Comparison of ENCODE assay signal across 8 cellular contexts in the genomic region with DNA sequence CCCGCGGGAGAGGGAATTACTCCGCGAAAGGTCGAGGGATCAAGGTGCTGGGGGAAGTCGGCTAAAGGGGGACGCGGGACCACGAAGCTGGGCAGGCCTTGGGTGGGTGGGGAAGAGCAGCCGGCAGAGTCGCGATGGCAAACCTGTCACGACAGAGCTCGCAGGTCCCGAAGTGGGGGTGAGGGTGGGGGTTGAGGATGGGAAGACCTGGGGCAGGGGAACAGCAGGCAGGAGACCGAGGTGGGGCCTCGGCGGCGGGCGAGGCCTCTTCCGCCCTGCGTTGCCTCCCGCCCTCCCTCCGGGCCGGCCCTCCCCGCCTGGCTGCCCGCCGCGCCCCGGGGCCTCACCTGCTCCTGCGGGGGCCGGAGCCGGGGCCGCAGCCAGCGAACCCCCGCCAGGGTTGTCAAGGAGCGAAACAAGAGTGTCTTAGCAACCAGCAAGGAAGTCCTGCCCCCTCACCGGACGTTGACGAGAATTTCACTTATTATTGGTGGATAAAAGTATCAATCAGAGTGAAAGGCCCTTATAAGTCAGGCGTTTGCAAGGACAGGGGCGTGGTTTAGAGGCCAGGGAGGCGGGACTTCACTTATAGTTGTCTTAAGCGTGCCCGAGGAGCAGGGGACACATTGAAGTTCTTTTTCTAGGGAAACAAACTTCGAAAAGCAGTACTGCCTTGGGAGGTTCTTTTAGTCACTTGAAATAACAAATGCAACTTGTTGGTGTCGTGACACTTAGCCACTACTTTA. TPM values are rescaled to one million over a fixed set of nuclear protein-coding genes. Genes with fewer than 3 reads are reported as not detected.
DNase-seq lines count a peak whose midpoint lies in the region; ATAC-seq and TF ChIP-seq lines count a peak whose summit lies in the region.

A gene with protein sequence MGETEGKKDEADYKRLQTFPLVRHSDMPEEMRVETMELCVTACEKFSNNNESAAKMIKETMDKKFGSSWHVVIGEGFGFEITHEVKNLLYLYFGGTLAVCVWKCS (minus strand): TSS at position 423 of the 746 bp plus-strand sequence. CDS start 11,412 bp downstream, outside the sequence.

- peak within 1 kb of the TSS; percentile 84 to 88 (median 84) for H3K27ac ChIP-seq in upper lobe of left lung

- H3K9me3 Mint-ChIP-seq in T-helper 1 cell treated with Interleukin-12 subunit alpha and Interleukin-12 subunit beta and Interleukin-4 antibody, amounts not matched to agents 30 μg/mL and 1 μg/mL, for 36 hours = peaks cover 2% of the 10 kb centered on the region

- peaks cover 15% of the 10 kb centered on the region for H3K27me3 Mint-ChIP-seq in T-helper 1 cell treated with Interleukin-12 subunit alpha and Interleukin-12 subunit beta and Interleukin-4 antibody, amounts not matched to agents 30 μg/mL and 1 μg/mL, for 36 hours (ENCODE audit: low read depth)

- intact Hi-C loops in left cardiac atrium (cut with DNase I) (no loop called here), posterior cingulate gyrus (cut with DNase I) (no loop called here)

- peak; percentile 97 for DNase-seq in NCI-H1694 (lab: John Stamatoyannopoulos, UW)
- peak in 55 of 56 donors; percentile 22 to 99 (median 86) for DNase-seq in amygdala (lab: John Stamatoyannopoulos, UW)
- DNase-seq in left cardiac atrium = peak; percentile 96
- peak; percentile 79 to 99 (median 90) for DNase-seq in posterior cingulate gyrus
- DNase-seq in upper lobe of left lung = peak; percentile 95 to 96

- peak within 1 kb of the TSS; percentile 70 to 97 (median 89) for H3K4me3 ChIP-seq in upper lobe of left lung

- H3K4me1 ChIP-seq in upper lobe of left lung = peaks cover 7 to 18% (median 11%) of the 10 kb centered on the region in 4 donors

- TF ChIP-seq EP300 in upper lobe of left lung (IDR thresholded peaks at IDR 0.05) = no peak

- ATAC-seq in HG02885 (IDR thresholded peaks at IDR 0.05; ENCODE audit: poor library complexity, unreplicated experiment) (peak; percentile 96), left cardiac atrium (peak; percentile 97), upper lobe of left lung (ENCODE audit: low FRiP score in 2 of 2) (peak; percentile 96 to 98)

- peak within 1 kb of the TSS; percentile 88 for H3K4me3 Mint-ChIP-seq in T-helper 1 cell treated with Interleukin-12 subunit alpha and Interleukin-12 subunit beta and Interleukin-4 antibody, amounts not matched to agents 30 μg/mL and 1 μg/mL, for 36 hours

- peak within 1 kb of the TSS; percentile 68 for H3K27ac Mint-ChIP-seq in T-helper 1 cell treated with Interleukin-12 subunit alpha and Interleukin-12 subunit beta and Interleukin-4 antibody, amounts not matched to agents 30 μg/mL and 1 μg/mL, for 36 hours

- no peaks in the 10 kb centered on the region for H3K9me3 ChIP-seq in upper lobe of left lung

- peaks cover 24% of the 10 kb centered on the region for H3K4me1 Mint-ChIP-seq in T-helper 1 cell treated with Interleukin-12 subunit alpha and Interleukin-12 subunit beta and Interleukin-4 antibody, amounts not matched to agents 30 μg/mL and 1 μg/mL, for 36 hours (ENCODE audit: low read depth)

- no peak for TF ChIP-seq CTCF in upper lobe of left lung (IDR thresholded peaks at IDR 0.05)

- TF ChIP-seq POLR2A in GM15510 (IDR thresholded peaks at IDR 0.05; ENCODE audit: borderline replicate concordance, extremely low read depth, insufficient read length) (peak; percentile 58), upper lobe of left lung (IDR thresholded peaks at IDR 0.05) (peak in 1 of 4 donors; percentile 66)

- peaks cover 2% of the 10 kb centered on the region for H3K36me3 Mint-ChIP-seq in T-helper 1 cell treated with Interleukin-12 subunit alpha and Interleukin-12 subunit beta and Interleukin-4 antibody, amounts not matched to agents 30 μg/mL and 1 μg/mL, for 36 hours (ENCODE audit: low read depth)

- WGBS in upper lobe of left lung, 2 donors = 0 to 1% methylated on average over 26 to 44 of the region's 47 CpGs

- H3K27me3 ChIP-seq in upper lobe of left lung = no peaks in the 10 kb centered on the region

- H3K36me3 ChIP-seq in upper lobe of left lung = peaks cover 0 to 12% (median 9%) of the 10 kb centered on the region in 4 donors

RNA-seq across cellular contexts. Expression of the gene that starts here (rescaled TPM):
- 10 to 100 TPM in 1 of 2 donors, 1 to 10 TPM in 1; 8.8 to 10.8 TPM for total RNA-seq in left cardiac atrium
- 10 to 100 TPM; 14.7 to 23.7 (median 20.2) TPM for total RNA-seq in upper lobe of left lung

Comparison
In these comparisons a context has a peak if more than half of its experiments do, and no peak if none do; other contexts are left out.
1. Peak in every context shown above with its lines: DNase-seq, ATAC-seq, H3K4me3 ChIP-seq and H3K27ac ChIP-seq.